1 cellular context compared by ENCODE assay signal in the genomic region with DNA sequence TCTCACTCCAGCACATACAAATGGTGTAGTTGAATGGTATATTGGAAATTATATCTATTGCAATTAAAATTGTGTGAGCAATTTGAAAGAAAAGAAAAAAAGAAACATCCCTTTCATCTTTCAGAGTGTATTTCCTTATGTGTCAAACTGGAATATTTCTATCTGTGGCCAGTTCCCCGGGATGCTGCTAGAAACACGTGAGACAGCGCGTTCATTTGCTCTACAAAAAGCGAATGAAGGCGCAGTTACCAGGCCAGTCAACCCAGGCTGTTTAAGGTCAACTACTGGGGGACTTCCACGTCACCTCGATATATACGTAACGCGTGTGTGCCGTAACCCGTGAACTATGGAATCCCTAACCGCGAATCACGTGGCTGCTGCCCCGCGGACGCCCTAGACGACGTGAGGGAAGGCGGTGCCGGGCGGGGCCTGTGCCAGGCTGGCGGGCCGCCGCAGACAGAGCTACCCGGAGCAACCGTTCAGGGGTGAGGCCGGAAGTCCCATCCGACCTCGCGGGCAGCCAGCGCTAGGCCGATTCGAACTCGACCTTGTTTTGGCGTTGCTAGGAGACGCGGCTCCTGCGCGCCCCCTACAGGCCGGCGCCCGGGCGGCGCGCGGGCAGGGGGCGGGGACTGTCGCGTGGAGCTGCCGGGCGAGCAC.
TF ChIP-seq lines count a peak whose summit lies in the region.

No MANE protein-coding gene starts in this region.

TF ChIP-seq in Ishikawa, 13 proteins besides CTCF, POLR2A, EP300 and RAD21 (continued from another document):
- TF ChIP-seq FOXM1 (IDR thresholded peaks at IDR 0.05; ENCODE audit: borderline replicate concordance, low read depth) (peak; percentile 35; the same call in 1 of the 2 replicates), EGR1 (IDR thresholded peaks at IDR 0.05) (no peak), YY1 (IDR thresholded peaks at IDR 0.05; ENCODE audit: low read depth) (0 out of 2 replicates have a peak, but pooled peaks have one; percentile 23), NFIC (IDR thresholded peaks at IDR 0.05) (no peak), CEBPB (IDR thresholded peaks at IDR 0.05) (no peak)
- TF ChIP-seq, protein P1, sequence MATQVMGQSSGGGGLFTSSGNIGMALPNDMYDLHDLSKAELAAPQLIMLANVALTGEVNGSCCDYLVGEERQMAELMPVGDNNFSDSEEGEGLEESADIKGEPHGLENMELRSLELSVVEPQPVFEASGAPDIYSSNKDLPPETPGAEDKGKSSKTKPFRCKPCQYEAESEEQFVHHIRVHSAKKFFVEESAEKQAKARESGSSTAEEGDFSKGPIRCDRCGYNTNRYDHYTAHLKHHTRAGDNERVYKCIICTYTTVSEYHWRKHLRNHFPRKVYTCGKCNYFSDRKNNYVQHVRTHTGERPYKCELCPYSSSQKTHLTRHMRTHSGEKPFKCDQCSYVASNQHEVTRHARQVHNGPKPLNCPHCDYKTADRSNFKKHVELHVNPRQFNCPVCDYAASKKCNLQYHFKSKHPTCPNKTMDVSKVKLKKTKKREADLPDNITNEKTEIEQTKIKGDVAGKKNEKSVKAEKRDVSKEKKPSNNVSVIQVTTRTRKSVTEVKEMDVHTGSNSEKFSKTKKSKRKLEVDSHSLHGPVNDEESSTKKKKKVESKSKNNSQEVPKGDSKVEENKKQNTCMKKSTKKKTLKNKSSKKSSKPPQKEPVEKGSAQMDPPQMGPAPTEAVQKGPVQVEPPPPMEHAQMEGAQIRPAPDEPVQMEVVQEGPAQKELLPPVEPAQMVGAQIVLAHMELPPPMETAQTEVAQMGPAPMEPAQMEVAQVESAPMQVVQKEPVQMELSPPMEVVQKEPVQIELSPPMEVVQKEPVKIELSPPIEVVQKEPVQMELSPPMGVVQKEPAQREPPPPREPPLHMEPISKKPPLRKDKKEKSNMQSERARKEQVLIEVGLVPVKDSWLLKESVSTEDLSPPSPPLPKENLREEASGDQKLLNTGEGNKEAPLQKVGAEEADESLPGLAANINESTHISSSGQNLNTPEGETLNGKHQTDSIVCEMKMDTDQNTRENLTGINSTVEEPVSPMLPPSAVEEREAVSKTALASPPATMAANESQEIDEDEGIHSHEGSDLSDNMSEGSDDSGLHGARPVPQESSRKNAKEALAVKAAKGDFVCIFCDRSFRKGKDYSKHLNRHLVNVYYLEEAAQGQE (IDR thresholded peaks at IDR 0.05; ENCODE audit: low read depth), result no peak
- TF ChIP-seq, protein P2, sequence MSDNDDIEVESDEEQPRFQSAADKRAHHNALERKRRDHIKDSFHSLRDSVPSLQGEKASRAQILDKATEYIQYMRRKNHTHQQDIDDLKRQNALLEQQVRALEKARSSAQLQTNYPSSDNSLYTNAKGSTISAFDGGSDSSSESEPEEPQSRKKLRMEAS (IDR thresholded peaks at IDR 0.05), result peak; percentile 92
- TF ChIP-seq, protein P3, sequence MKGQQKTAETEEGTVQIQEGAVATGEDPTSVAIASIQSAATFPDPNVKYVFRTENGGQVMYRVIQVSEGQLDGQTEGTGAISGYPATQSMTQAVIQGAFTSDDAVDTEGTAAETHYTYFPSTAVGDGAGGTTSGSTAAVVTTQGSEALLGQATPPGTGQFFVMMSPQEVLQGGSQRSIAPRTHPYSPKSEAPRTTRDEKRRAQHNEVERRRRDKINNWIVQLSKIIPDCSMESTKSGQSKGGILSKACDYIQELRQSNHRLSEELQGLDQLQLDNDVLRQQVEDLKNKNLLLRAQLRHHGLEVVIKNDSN (IDR thresholded peaks at IDR 0.05), result peak; percentile 94
